24 cellular contexts compared by ENCODE assay signal in genomic region chr18:48846423-48846932, GRCh38.
A peak's percentile ranks its signal among the peaks of the same experiment; 100 is the strongest.
DNase-seq lines count a peak whose midpoint lies in the region; ATAC-seq, FAIRE-seq and TF ChIP-seq lines count a peak whose summit lies in the region.
"Had no signal": no experiment of that assay in that cellular context is flagged by ENCODE, and none has a peak within 500 bp of the region (broad histone marks: within the 10 kb centered on the region; RNA-seq: fewer than 3 reads in every experiment).

No MANE protein-coding gene starts in this region.

- no TSS peak for BruUV-seq in HepG2 (replicated peaks; lab: Mats Ljungman, UMichigan)
- no TSS peak for BruUV-seq in K562 (replicated peaks; lab: Mats Ljungman, UMichigan)

- WGBS in HepG2 (ENCODE audit: low lambda C conversion rate) = 94% methylated on average over 2 of the region's 2 CpGs
- WGBS in right lobe of liver (ENCODE audit: insufficient coverage, low coverage, low lambda C conversion rate, missing lambda C conversion rate) = 100% methylated on average over 2 of the region's 2 CpGs
- 59% methylated on average over 2 of the region's 2 CpGs for WGBS in K562 (ENCODE audit: insufficient coverage, low coverage, missing lambda C conversion rate)

- TF ChIP-seq POLR2A in HepG2 (IDR thresholded peaks at IDR 0.05; ENCODE audit: insufficient read depth in 1 of 2, low read depth in 2 of 2, low read length in 2 of 2) = no peak
- TF ChIP-seq POLR2A in right lobe of liver (IDR thresholded peaks at IDR 0.05) = no peak
- TF ChIP-seq POLR2A in K562 (conservative IDR thresholded peaks at IDR 0.05) = no peak

- POLR2A ChIA-PET in HepG2 (lab: Yijun Ruan, JAX) = no interaction called here
- POLR2A ChIA-PET in K562 (lab: Yijun Ruan, JAX) = no interaction called here

- no peak overlapping the region for H3K9ac ChIP-seq in HepG2 (ENCODE audit: insufficient read depth, low read depth, low read length)
- no peak overlapping the region for H3K9ac ChIP-seq in K562 (ENCODE audit: insufficient read depth in 1 of 2, low read depth in 2 of 2, low read length in 2 of 2)
- H3K9ac ChIP-seq: BLaER1 treated with 17β-estradiol and CSF1 and Interleukin-3, amounts not matched to agents 10 nM and 100 nM had no signal

- H3K9me3 ChIP-seq in HepG2 (ENCODE audit: low read length) (no peaks in the 10 kb centered on the region), right lobe of liver (no peaks in the 10 kb centered on the region), K562 (replicated peaks; ENCODE audit: control insufficient read depth, insufficient read depth, low read depth, low read length) (no peaks in the 10 kb centered on the region)
- H3K9me3 ChIP-seq: BE2C had no signal

- in situ Hi-C loops in HepG2 (cut with HindIII; ENCODE audit: extremely low pct_ligation_motif_present, low pct_unique_long_range_greater_than_20kb) = no loop called here
- in situ Hi-C loops in K562 (cut with MboI) = no loop called here

- H3K27ac ChIP-seq in HepG2 (ENCODE audit: extremely low read length, insufficient read depth, low read length) = no peak overlapping the region
- no peak overlapping the region for H3K27ac ChIP-seq in right lobe of liver
- no peak overlapping the region for H3K27ac ChIP-seq in K562 (ENCODE audit: extremely low read depth, low read depth, low read length)
- H3K27ac ChIP-seq: 22Rv1; BLaER1 treated with 17β-estradiol and CSF1 and Interleukin-3, amounts not matched to agents 10 nM and 100 nM had no signal

- H3K9me1 ChIP-seq in K562 (ENCODE audit: control insufficient read depth, insufficient read depth, low read length) = no peaks in the 10 kb centered on the region

- peaks cover 24% of the 10 kb centered on the region for H3K27me3 Mint-ChIP-seq in endothelial cell (ENCODE audit: unreplicated experiment)
- H3K27me3 Mint-ChIP-seq: CD4-positive, alpha-beta T cell had no signal

- intact Hi-C loops in HepG2 (cut with micrococcal nuclease; ENCODE audit: unreplicated experiment) (no loop called here), right lobe of liver (cut with DNase I) (no loop called here), K562 (cut with micrococcal nuclease) (no loop called here), head of caudate nucleus (cut with DNase I) (no loop called here)

- peaks cover 65% of the 10 kb centered on the region for H3K4me1 Mint-ChIP-seq in endothelial cell (ENCODE audit: unreplicated experiment)
- peaks cover 61% of the 10 kb centered on the region for H3K4me1 Mint-ChIP-seq in stimulated activated effector memory CD8-positive, alpha-beta T cell treated with anti-CD3 and anti-CD28 coated beads, Interleukin-12 subunit alpha, Interleukin-12 subunit beta, amount 100 ng/mL, for 72 hours

- CTCF ChIA-PET in HepG2 (lab: Yijun Ruan, JAX; ENCODE audit: low intra/inter-chr PET ratio, low total read pairs) = no interaction called here
- CTCF ChIA-PET in K562 (lab: Yijun Ruan, JAX; ENCODE audit: low intra/inter-chr PET ratio) = no interaction called here

- no peaks in the 10 kb centered on the region for H3K9me3 Mint-ChIP-seq in endothelial cell (ENCODE audit: unreplicated experiment)
- H3K9me3 Mint-ChIP-seq in stimulated activated effector memory CD8-positive, alpha-beta T cell treated with anti-CD3 and anti-CD28 coated beads, Interleukin-12 subunit alpha, Interleukin-12 subunit beta, amount 100 ng/mL, for 72 hours = peaks cover 7% of the 10 kb centered on the region
- H3K9me3 Mint-ChIP-seq: CD4-positive, alpha-beta T cell had no signal

- H2AFZ ChIP-seq in HepG2 (ENCODE audit: low read length) (no peak overlapping the region), K562 (ENCODE audit: low read depth, low read length) (no peak overlapping the region)

- FAIRE-seq in HepG2 (lab: Jason Lieb, UNC) (no peak), K562 (lab: Jason Lieb, UNC) (no peak)
- FAIRE-seq: A204.1, GM12892 had no signal

- H3K4me2 ChIP-seq in HepG2 (ENCODE audit: low read depth, low read length) (no peak overlapping the region), K562 (ENCODE audit: insufficient read depth, low read length) (no peak overlapping the region)

- H3K27ac Mint-ChIP-seq in endothelial cell (ENCODE audit: unreplicated experiment) = no peak overlapping the region
- no peak overlapping the region for H3K27ac Mint-ChIP-seq in stimulated activated effector memory CD8-positive, alpha-beta T cell treated with anti-CD3 and anti-CD28 coated beads, Interleukin-12 subunit alpha, Interleukin-12 subunit beta, amount 100 ng/mL, for 72 hours
- H3K27ac Mint-ChIP-seq: CD14-positive monocyte had no signal

- DNase-seq in HepG2 (ENCODE audit: low spot score) (no peak), right lobe of liver (no peak), K562 (ENCODE audit: extremely low read depth in 1 of 4, low spot score in 3 of 4) (no peak), endothelial cell (ENCODE audit: low spot score) (no peak), mucosa of gallbladder (ENCODE audit: low spot score) (no peak), NCI-H1694 treated with DMSO at 0.1 percent for 48 hours (lab: John Stamatoyannopoulos, UW) (no peak), head of caudate nucleus (no peak)
- no peak for DNase-seq in stimulated activated effector memory CD8-positive, alpha-beta T cell treated with anti-CD3 and anti-CD28 coated beads, Interleukin-12 subunit alpha, Interleukin-12 subunit beta, amount 100 ng/mL, for 72 hours (ENCODE audit: low spot score in 2 of 2)
- DNase-seq: AML-193; BE2C; Calu3; CD4-positive, alpha-beta T cell; COR-L47; DMS53; DMS79 treated with DMSO at 0.1 percent for 48 hours; GF-D8; GOT3; H7; HCEC 1CT had no signal

- H3K36me3 ChIP-seq in HepG2 (replicated peaks in 1 of 2; ENCODE audit: control insufficient read depth in 1 of 2, insufficient read depth in 2 of 2, low read length in 2 of 2) = peaks cover 0 to 4% of the 10 kb centered on the region in 2 experiments; a peak in 2 of 5 replicates
- peaks cover 0 to 9% (median 0%) of the 10 kb centered on the region in 4 donors for H3K36me3 ChIP-seq in right lobe of liver
- H3K36me3 ChIP-seq in K562 (ENCODE audit: control insufficient read depth, insufficient read depth, low read length) = no peaks in the 10 kb centered on the region
- H3K36me3 ChIP-seq: BE2C; BLaER1 treated with 17β-estradiol and CSF1 and Interleukin-3, amounts not matched to agents 10 nM and 100 nM had no signal

- H3K36me3 Mint-ChIP-seq in endothelial cell (ENCODE audit: low read depth, unreplicated experiment) = peaks cover 12% of the 10 kb centered on the region
- no peaks in the 10 kb centered on the region for H3K36me3 Mint-ChIP-seq in stimulated activated effector memory CD8-positive, alpha-beta T cell treated with anti-CD3 and anti-CD28 coated beads, Interleukin-12 subunit alpha, Interleukin-12 subunit beta, amount 100 ng/mL, for 72 hours

- no peaks in the 10 kb centered on the region for H3K27me3 ChIP-seq in HepG2 (ENCODE audit: control insufficient read depth in 1 of 2, insufficient read depth in 2 of 2, low read length in 2 of 2)
- no peaks in the 10 kb centered on the region for H3K27me3 ChIP-seq in right lobe of liver
- H3K27me3 ChIP-seq in K562 (ENCODE audit: control insufficient read depth in 2 of 2, insufficient read depth in 2 of 2, low read length in 2 of 2) = no peaks in the 10 kb centered on the region
- H3K27me3 ChIP-seq: BE2C; BLaER1 treated with 17β-estradiol and CSF1 and Interleukin-3, amounts not matched to agents 10 nM and 100 nM had no signal

- TF ChIP-seq RAD21 in HepG2 (CRISPR knock-in tag; IDR thresholded peaks at IDR 0.05) (no peak), K562 (CRISPR knock-in tag; conservative IDR thresholded peaks at IDR 0.05 in 1 of 2, IDR thresholded peaks at IDR 0.05 in 1 of 2) (no peak)

- no peak for ATAC-seq in HepG2
- ATAC-seq in right lobe of liver = no peak
- no peak for ATAC-seq in K562
- no peak for ATAC-seq in stimulated activated effector memory CD8-positive, alpha-beta T cell treated with anti-CD3 and anti-CD28 coated beads, Interleukin-12 subunit alpha, Interleukin-12 subunit beta, amount 100 ng/mL, for 72 hours

- H3K4me3 Mint-ChIP-seq in endothelial cell (ENCODE audit: unreplicated experiment) = peak overlapping the region; percentile 0
- no peak overlapping the region for H3K4me3 Mint-ChIP-seq in stimulated activated effector memory CD8-positive, alpha-beta T cell treated with anti-CD3 and anti-CD28 coated beads, Interleukin-12 subunit alpha, Interleukin-12 subunit beta, amount 100 ng/mL, for 72 hours
- H3K4me3 Mint-ChIP-seq: CD14-positive monocyte; CD4-positive, alpha-beta T cell had no signal

- H3K4me1 ChIP-seq in HepG2 (ENCODE audit: insufficient read depth, low read length) (peaks cover 7% of the 10 kb centered on the region; the same call in 1 of the 2 replicates), right lobe of liver (no peaks in the 10 kb centered on the region), K562 (replicated peaks in 1 of 2; ENCODE audit: control insufficient read depth in 2 of 2, insufficient read depth in 2 of 2, low read length in 2 of 2) (peaks cover 36 to 48% of the 10 kb centered on the region in 2 experiments)

- H3K79me2 ChIP-seq in HepG2 (ENCODE audit: insufficient read depth, low read length) (no peaks in the 10 kb centered on the region), K562 (ENCODE audit: control insufficient read depth, insufficient read depth, low read length) (no peaks in the 10 kb centered on the region)

- TF ChIP-seq EP300 in HepG2 (IDR thresholded peaks at IDR 0.05; ENCODE audit: low read depth in 2 of 2, low read length in 2 of 2) (no peak), HepG2 (CRISPR knock-in tag; IDR thresholded peaks at IDR 0.05; ENCODE audit: borderline replicate concordance) (no peak), K562 (IDR thresholded peaks at IDR 0.05; ENCODE audit: low read length) (no peak)

- H4K20me1 ChIP-seq in HepG2 (ENCODE audit: insufficient read depth, low read length) (no peaks in the 10 kb centered on the region), K562 (replicated peaks; ENCODE audit: control insufficient read depth, insufficient read depth, low read length) (0 out of 2 replicates have a peak, but pooled peaks cover 5% of the 10 kb centered on the region)
- H4K20me1 ChIP-seq: BLaER1 treated with 17β-estradiol and CSF1 and Interleukin-3, amounts not matched to agents 10 nM and 100 nM had no signal

- H3K4me3 ChIP-seq in HepG2 (replicated peaks in 1 of 3; ENCODE audit: insufficient read depth in 1 of 3, low read depth in 2 of 3, low read length in 3 of 3) (no peak overlapping the region), right lobe of liver (no peak overlapping the region), K562 (no peak overlapping the region)
- H3K4me3 ChIP-seq: BLaER1 treated with 17β-estradiol and CSF1 and Interleukin-3, amounts not matched to agents 10 nM and 100 nM had no signal

- TF ChIP-seq CTCF in HepG2 (CRISPR knock-in tag; IDR thresholded peaks at IDR 0.05) = no peak
- TF ChIP-seq CTCF in right lobe of liver (IDR thresholded peaks at IDR 0.05) = no peak
- TF ChIP-seq CTCF in K562 (IDR thresholded peaks at IDR 0.05 in 2 of 3, conservative IDR thresholded peaks at IDR 0.05 in 1 of 3; ENCODE audit: insufficient read depth in 2 of 3, low read depth in 1 of 3, low read length in 3 of 3) = no peak
- TF ChIP-seq CTCF in endothelial cell (IDR thresholded peaks at IDR 0.05; ENCODE audit: unreplicated experiment) = no peak

TF ChIP-seq in HepG2, 621 proteins besides CTCF, POLR2A, EP300 and RAD21 (continues in another document):
- no peak for TF ChIP-seq ZNF282 (IDR thresholded peaks at IDR 0.05; ENCODE audit: partially characterized antibody)

TF ChIP-seq in K562, 482 proteins besides CTCF, POLR2A, EP300 and RAD21 (continues in another document):
- no peak for TF ChIP-seq FOXJ3 (CRISPR knock-in tag; IDR thresholded peaks at IDR 0.05)

Comparison
In these comparisons a context has a peak if more than half of its experiments do, and no peak if none do; other contexts are left out.
1. Of the 241 proteins assayed by ChIP-seq in both HepG2 and K562: peak only in HepG2: ARNT; only in K562: ZBTB26; in both: none; in neither: 238; mixed calls (peak in some experiments, not most) for 1.